In genomic region chr6:25219581-25220249, GRCh38 we compare ENCODE assay signal across 1 cellular context.
TF ChIP-seq lines count a peak whose summit lies in the region.

No MANE protein-coding gene starts in this region.

TF ChIP-seq in SK-N-SH treated with all-trans-retinoic acid at 6 μM for 48 hours, 23 proteins besides CTCF, POLR2A, EP300 and RAD21 (continued from another document):
- no peak for TF ChIP-seq POU6F1 (CRISPR knock-in tag; IDR thresholded peaks at IDR 0.05; ENCODE audit: borderline replicate concordance, low read depth)
- TF ChIP-seq TOX (CRISPR knock-in tag; IDR thresholded peaks at IDR 0.05; ENCODE audit: borderline replicate concordance) = no peak
- TF ChIP-seq TCF4 (CRISPR knock-in tag; IDR thresholded peaks at IDR 0.05; ENCODE audit: borderline replicate concordance) = 0 out of 2 replicates have a peak, but pooled peaks have one; percentile 37
- TF ChIP-seq PATZ1 (CRISPR knock-in tag; IDR thresholded peaks at IDR 0.05; ENCODE audit: borderline replicate concordance) = no peak
- TF ChIP-seq ZFP30 (CRISPR knock-in tag; IDR thresholded peaks at IDR 0.05) = no peak
- peak; percentile 93 for TF ChIP-seq ISL1 (CRISPR knock-in tag; IDR thresholded peaks at IDR 0.05)
